Comparison of ENCODE assay signal across 20 cellular contexts in genomic region chr12:62784576-62784975, GRCh38.
"Had no signal": no experiment of that assay in that cellular context is flagged by ENCODE, and none has a peak within 500 bp of the region (broad histone marks: within the 10 kb centered on the region; RNA-seq: fewer than 3 reads in every experiment).

No MANE protein-coding gene starts in this region.

- H3K4me3 Mint-ChIP-seq: activated CD4-positive, alpha-beta T cell treated with anti-CD3 and anti-CD28 coated beads, Interleukin-2, amount 10 ng/mL, durations not matched to agents 24 days and 14 days; activated CD8-positive, alpha-beta T cell treated with anti-CD3 and anti-CD28 coated beads for 36 hours; activated naive CD8-positive, alpha-beta T cell treated with anti-CD3 and anti-CD28 coated beads for 36 hours; activated T-helper 17 cell treated with anti-CD3 and anti-CD28 coated beads, Interleukin-2, amount 50 U/mL, for 72 hours; effector memory CD8-positive, alpha-beta T cell; nephron; stimulated activated naive CD8-positive, alpha-beta T cell treated with anti-CD3 and anti-CD28 coated beads, Interleukin-15, Interleukin-2, amounts not matched to agents 100 ng/mL and 50 ng/mL, for 24 hours had no signal

- H3K4me3 ChIP-seq: body of pancreas, lung, suprapubic skin, transverse colon, uterus had no signal

- H3K4me1 ChIP-seq: body of pancreas, transverse colon, uterus had no signal

- H3K27me3 ChIP-seq: body of pancreas, foreskin keratinocyte, suprapubic skin, transverse colon, uterus had no signal

- H3K36me3 Mint-ChIP-seq: activated naive CD8-positive, alpha-beta T cell treated with anti-CD3 and anti-CD28 coated beads for 36 hours had no signal

- H3K4me1 Mint-ChIP-seq: activated T-helper 17 cell treated with anti-CD3 and anti-CD28 coated beads, Interleukin-2, amount 50 U/mL, for 72 hours had no signal

- H3K36me3 ChIP-seq: suprapubic skin, transverse colon, uterus had no signal

- H3K9me3 ChIP-seq: body of pancreas, suprapubic skin, transverse colon, uterus had no signal

- H3K27ac ChIP-seq: body of pancreas, foreskin keratinocyte, suprapubic skin, transverse colon had no signal

- H3K9me3 Mint-ChIP-seq: activated CD4-positive, alpha-beta T cell treated with anti-CD3 and anti-CD28 coated beads, Interleukin-2, amount 10 ng/mL, durations not matched to agents 24 days and 14 days; activated CD8-positive, alpha-beta T cell treated with anti-CD3 and anti-CD28 coated beads for 36 hours; activated naive CD8-positive, alpha-beta T cell treated with anti-CD3 and anti-CD28 coated beads for 36 hours; activated T-helper 17 cell treated with anti-CD3 and anti-CD28 coated beads, Interleukin-2, amount 50 U/mL, for 72 hours; effector memory CD8-positive, alpha-beta T cell; nephron; stimulated activated naive CD8-positive, alpha-beta T cell treated with anti-CD3 and anti-CD28 coated beads, Interleukin-15, Interleukin-2, amounts not matched to agents 100 ng/mL and 50 ng/mL, for 24 hours had no signal

- H3K27ac Mint-ChIP-seq: activated CD4-positive, alpha-beta T cell treated with anti-CD3 and anti-CD28 coated beads, Interleukin-2, amount 10 ng/mL, durations not matched to agents 24 days and 14 days; activated CD8-positive, alpha-beta T cell treated with anti-CD3 and anti-CD28 coated beads for 36 hours; activated naive CD8-positive, alpha-beta T cell treated with anti-CD3 and anti-CD28 coated beads for 36 hours; activated T-helper 17 cell treated with anti-CD3 and anti-CD28 coated beads, Interleukin-2, amount 50 U/mL, for 72 hours; effector memory CD8-positive, alpha-beta T cell; stimulated activated naive CD8-positive, alpha-beta T cell treated with anti-CD3 and anti-CD28 coated beads, Interleukin-15, Interleukin-2, amounts not matched to agents 100 ng/mL and 50 ng/mL, for 24 hours had no signal

- DNase-seq: activated CD4-positive, alpha-beta T cell treated with anti-CD3 and anti-CD28 coated beads, Interleukin-2, amount 10 ng/mL, durations not matched to agents 24 days and 14 days; activated CD8-positive, alpha-beta T cell treated with anti-CD3 and anti-CD28 coated beads for 36 hours; activated naive CD4-positive, alpha-beta T cell; activated naive CD8-positive, alpha-beta T cell treated with anti-CD3 and anti-CD28 coated beads for 36 hours; activated T-cell treated with anti-CD3 and anti-CD28 coated beads, Interleukin-2, amount 50 U/mL, for 1 hour; amniotic stem cell; body of pancreas; effector memory CD8-positive, alpha-beta T cell; foreskin keratinocyte; midbrain; retina; stimulated activated CD4-positive, alpha-beta T cell treated with anti-CD3 and anti-CD28 coated beads, Interleukin-2, amount 100 ng/mL, for 24 hours; T1000; transverse colon; uterus had no signal

- ATAC-seq: activated CD8-positive, alpha-beta T cell treated with anti-CD3 and anti-CD28 coated beads for 36 hours; body of pancreas; effector memory CD8-positive, alpha-beta T cell; foreskin keratinocyte had no signal

- H3K27me3 Mint-ChIP-seq: activated T-helper 17 cell treated with anti-CD3 and anti-CD28 coated beads, Interleukin-2, amount 50 U/mL, for 72 hours; stimulated activated naive CD8-positive, alpha-beta T cell treated with anti-CD3 and anti-CD28 coated beads, Interleukin-15, Interleukin-2, amounts not matched to agents 100 ng/mL and 50 ng/mL, for 24 hours had no signal
